In the genomic region with DNA sequence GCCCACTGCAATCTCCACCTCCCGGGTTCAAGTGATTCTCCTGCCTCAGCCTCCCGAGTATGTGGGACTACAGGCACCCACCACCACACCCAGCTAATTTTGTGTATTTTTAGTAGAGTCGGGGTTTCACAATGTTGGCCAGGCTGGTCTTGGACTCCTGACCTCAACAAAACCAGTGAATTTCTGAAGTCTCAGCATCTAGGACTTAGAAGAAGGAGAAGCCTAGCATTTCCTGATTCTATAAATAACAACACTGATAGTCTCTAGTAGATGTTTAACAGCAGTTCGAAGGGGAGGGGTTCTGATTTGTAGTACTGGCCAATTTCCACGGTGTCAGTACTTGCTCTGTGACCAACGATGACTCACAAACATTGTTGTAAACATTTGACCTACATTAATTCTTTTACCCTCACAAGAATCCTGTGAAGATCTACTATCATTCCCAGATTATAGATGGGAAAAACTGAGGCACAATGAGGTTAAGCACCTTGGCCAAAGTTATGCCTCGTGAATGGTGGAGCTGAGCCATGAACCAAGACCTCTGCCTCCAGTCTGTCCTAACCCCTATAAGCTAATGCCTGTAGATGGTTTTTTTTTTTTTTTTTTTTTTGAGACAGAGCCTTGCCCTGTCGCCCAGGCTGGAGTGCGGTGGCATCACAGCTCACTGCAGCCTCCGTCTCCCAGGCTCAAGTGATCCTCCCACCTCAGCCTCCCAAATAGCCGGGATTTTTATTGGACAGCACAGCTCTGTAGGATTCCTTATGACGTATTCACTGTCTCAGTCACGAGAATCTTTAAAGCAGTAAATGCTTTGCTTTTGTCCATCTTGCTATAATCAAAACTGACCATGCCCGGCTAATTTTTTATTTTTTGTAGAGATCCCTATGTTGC, we compare ENCODE assay signal across 8 cellular contexts. TPM values are rescaled to one million over a fixed set of nuclear protein-coding genes. Genes with fewer than 3 reads are reported as not detected.
DNase-seq lines count a peak whose midpoint lies in the region; ATAC-seq and TF ChIP-seq lines count a peak whose summit lies in the region.

No MANE protein-coding gene starts in this region.

- no peaks in the 10 kb centered on the region for H3K27me3 Mint-ChIP-seq in endodermal cell (ENCODE audit: insufficient read depth)

- no peak overlapping the region for H3K27ac ChIP-seq in endodermal cell (ENCODE audit: low read depth, low read length)

- no peak for ATAC-seq in GM18517 (IDR thresholded peaks at IDR 0.05; ENCODE audit: unreplicated experiment)

- no peak overlapping the region for H3K27ac Mint-ChIP-seq in endodermal cell

- DNase-seq in H4 (ENCODE audit: low spot score) (peak; percentile 82), SW480 (ENCODE audit: low spot score) (peak; percentile 77), fibroblast of gingiva (ENCODE audit: low read depth) (peak; percentile 89), pulmonary artery endothelial cell (ENCODE audit: low read depth, low spot score) (peak; percentile 69), NCI-H1694 (lab: John Stamatoyannopoulos, UW) (no peak), endodermal cell (no peak)
- no peak for DNase-seq in activated effector memory CD4-positive, alpha-beta T cell treated with Interleukin-2 at 50 U/mL for 16 hours

- H3K9me3 ChIP-seq in endodermal cell (ENCODE audit: control insufficient read depth, low read length), result no peaks in the 10 kb centered on the region

- H3K36me3 Mint-ChIP-seq in endodermal cell (ENCODE audit: low read depth), result peaks cover 8% of the 10 kb centered on the region

- no peak for TF ChIP-seq CTCF in endodermal cell (conservative IDR thresholded peaks at IDR 0.05)

- H3K9ac ChIP-seq in endodermal cell (ENCODE audit: extremely low read depth, low read length, poor library complexity, severe bottlenecking), result no peak overlapping the region

- H3K9me3 Mint-ChIP-seq in endodermal cell, result no peaks in the 10 kb centered on the region

- H3K4me1 Mint-ChIP-seq in endodermal cell, result peaks cover 6% of the 10 kb centered on the region

- no peaks in the 10 kb centered on the region for H3K4me1 ChIP-seq in endodermal cell (ENCODE audit: control insufficient read depth, insufficient read depth, low read length)

- peaks cover 3% of the 10 kb centered on the region for H3K36me3 ChIP-seq in endodermal cell (ENCODE audit: control insufficient read depth, insufficient read depth, low read length)

- H3K4me3 ChIP-seq in endodermal cell (ENCODE audit: low read length), result no peak overlapping the region

- H3K4me3 Mint-ChIP-seq in endodermal cell, result no peak overlapping the region

- WGBS in endodermal cell (ENCODE audit: insufficient coverage in 1 of 2, insufficient read length in 1 of 2), 2 experiments, result 93 to 96% methylated on average over 9 to 14 of the region's 14 CpGs

- H3K27me3 ChIP-seq in endodermal cell (ENCODE audit: control insufficient read depth, insufficient read depth, low read length, poor library complexity, severe bottlenecking), result no peaks in the 10 kb centered on the region

RNA-seq across cellular contexts. Expression of gene P2RX4, which starts 5.2 kb away (rescaled TPM):
- total RNA-seq in H4 (2014; rRNA removed; shearing (Covaris generic)), result 52.3 and 61.7 TPM in 2 replicates
- total RNA-seq in pulmonary artery endothelial cell (70.5 and 80.9 TPM in 2 replicates), endodermal cell (10 to 100 TPM; 11.5 to 21.1 TPM)
- 14.6 TPM for polyA plus RNA-seq in endodermal cell (2013, experiment 1 of 2)
- 13.8 TPM for polyA plus RNA-seq in endodermal cell (2013, experiment 2 of 2)

Comparison
In these comparisons a context has a peak if more than half of its experiments do, and no peak if none do; other contexts are left out.
1. DNase-seq: peak in H4 (single experiment), SW480 (single experiment), fibroblast of gingiva (single experiment) and pulmonary artery endothelial cell (single experiment); none in NCI-H1694 (single experiment), endodermal cell (single experiment) and activated effector memory CD4-positive, alpha-beta T cell treated with Interleukin-2 at 50 U/mL for 16 hours (single experiment).